ENCODE assay signal across 20 cellular contexts in the genomic region with DNA sequence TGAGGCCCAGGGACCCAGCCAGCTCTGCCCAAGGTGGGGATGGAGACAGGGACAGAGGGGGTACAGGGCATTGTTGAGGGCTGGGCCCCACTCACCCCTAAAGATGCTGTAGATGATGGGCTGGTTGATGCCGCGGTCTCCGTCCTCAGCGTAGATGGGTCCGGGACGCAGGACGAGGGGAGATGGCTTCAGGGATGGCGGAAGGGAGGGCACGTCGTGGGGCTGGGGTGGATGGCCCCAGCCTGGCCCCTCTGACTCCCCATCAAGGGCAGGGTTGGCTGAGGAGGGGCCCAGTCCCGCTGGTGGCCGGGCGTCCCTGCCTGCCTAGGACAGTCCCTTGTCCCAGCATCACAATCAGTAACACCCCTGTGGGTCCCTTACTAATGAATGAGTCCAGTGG. TPM values are rescaled to one million over a fixed set of nuclear protein-coding genes. Genes with fewer than 3 reads are reported as not detected.
DNase-seq lines count a peak whose midpoint lies in the region; ATAC-seq and TF ChIP-seq lines count a peak whose summit lies in the region.
"Had no signal": no experiment of that assay in that cellular context is flagged by ENCODE, and none has a peak within 500 bp of the region (broad histone marks: within the 10 kb centered on the region; RNA-seq: fewer than 3 reads in every experiment).

No MANE protein-coding gene starts in this region.

- H3K4me1 ChIP-seq in IMR-90 (ENCODE audit: control insufficient read depth, insufficient read depth, low read length) = peaks cover 1% of the 10 kb centered on the region; the same call in 1 of the 2 replicates

- H4K8ac ChIP-seq in IMR-90 (ENCODE audit: low read depth in 2 of 2, low read length in 2 of 2) = no peak overlapping the region

- TF ChIP-seq RAD21 in IMR-90 (IDR thresholded peaks at IDR 0.05; ENCODE audit: low read length) = no peak

- no peak overlapping the region for H3K27ac ChIP-seq in IMR-90 (ENCODE audit: insufficient read depth, low read length)
- H3K27ac ChIP-seq: A549, BLaER1 had no signal

- intact Hi-C loops in CD14-positive monocyte (cut with micrococcal nuclease) (no loop called here), IMR-90 (cut with micrococcal nuclease) (no loop called here)

- H3K4me2 ChIP-seq in IMR-90 (ENCODE audit: low read depth, low read length) = no peak overlapping the region
- H3K4me2 ChIP-seq: A549, BLaER1, GM23338 had no signal

- CTCF ChIA-PET in IMR-90 (lab: Yijun Ruan, JAX) = no interaction called here

- no peak overlapping the region for H2BK5ac ChIP-seq in IMR-90 (ENCODE audit: low read depth, low read length, poor library complexity, severe bottlenecking)

- H3K56ac ChIP-seq in IMR-90 (ENCODE audit: extremely low read depth, insufficient read depth, low read length) = no peak overlapping the region

- H3K9me3 ChIP-seq in IMR-90 (ENCODE audit: control insufficient read depth, insufficient read depth, low read length) = no peaks in the 10 kb centered on the region
- H3K9me3 ChIP-seq: A549, BLaER1, Peyer's patch had no signal

- peaks cover 0 to 5% (median 4%) of the 10 kb centered on the region in 3 donors for H3K27me3 Mint-ChIP-seq in CD14-positive monocyte (ENCODE audit: low read depth in 3 of 3)

- ATAC-seq in IMR-90 (ENCODE audit: low read depth) (no peak), HG03175 (IDR thresholded peaks at IDR 0.05; ENCODE audit: unreplicated experiment) (no peak)
- no peak for ATAC-seq in stimulated activated effector memory CD8-positive, alpha-beta T cell treated with anti-CD3 and anti-CD28 coated beads, Interleukin-12 subunit alpha, Interleukin-12 subunit beta, amount 100 ng/mL, for 72 hours
- ATAC-seq: A549; CD8-positive, alpha-beta T cell; GM23338; Right ventricle myocardium inferior had no signal

- 0 out of 2 replicates have a peak, but pooled peaks cover 3% of the 10 kb centered on the region for H3K9me1 ChIP-seq in IMR-90 (ENCODE audit: insufficient read depth, low read length)

- H2BK20ac ChIP-seq in IMR-90 (ENCODE audit: low read depth, low read length) = no peak overlapping the region

- no peaks in the 10 kb centered on the region for H3K27me3 ChIP-seq in IMR-90 (ENCODE audit: control insufficient read depth, insufficient read depth, low read length)
- H3K27me3 ChIP-seq: Peyer's patch had no signal

- DNase-seq in CD14-positive monocyte (ENCODE audit: low spot score) = peak; percentile 38
- no peak for DNase-seq in IMR-90
- no peak for DNase-seq in stimulated activated effector memory CD8-positive, alpha-beta T cell treated with anti-CD3 and anti-CD28 coated beads, Interleukin-12 subunit alpha, Interleukin-12 subunit beta, amount 100 ng/mL, for 72 hours (ENCODE audit: low spot score in 2 of 2)
- DNase-seq: Calu3, DMS53, EL, HCEC 1CT, KG1, NCI-H1105 treated with DMSO at 0.1 percent for 48 hours, NCI-H1694, NCI-H2081 treated with DMSO at 0.1 percent for 48 hours, Peyer's patch had no signal

- H2BK120ac ChIP-seq in IMR-90 (ENCODE audit: low read depth, low read length) = no peak overlapping the region

- no peak overlapping the region for H2BK15ac ChIP-seq in IMR-90 (ENCODE audit: low read depth, low read length)

- H3K4me3 Mint-ChIP-seq in CD14-positive monocyte = no peak overlapping the region
- H3K4me3 Mint-ChIP-seq in stimulated activated effector memory CD8-positive, alpha-beta T cell treated with anti-CD3 and anti-CD28 coated beads, Interleukin-12 subunit alpha, Interleukin-12 subunit beta, amount 100 ng/mL, for 72 hours = no peak overlapping the region
- H3K4me3 Mint-ChIP-seq: CD8-positive, alpha-beta T cell; GM23338 had no signal

- peaks cover 0 to 23% of the 10 kb centered on the region in 2 donors for H3K36me3 Mint-ChIP-seq in CD14-positive monocyte
- H3K36me3 Mint-ChIP-seq in stimulated activated effector memory CD8-positive, alpha-beta T cell treated with anti-CD3 and anti-CD28 coated beads, Interleukin-12 subunit alpha, Interleukin-12 subunit beta, amount 100 ng/mL, for 72 hours = peaks cover 25% of the 10 kb centered on the region
- H3K36me3 Mint-ChIP-seq: CD8-positive, alpha-beta T cell had no signal

- H3K18ac ChIP-seq in IMR-90 (ENCODE audit: low read depth, low read length) = no peak overlapping the region

- peaks cover 3% of the 10 kb centered on the region for H4K20me1 ChIP-seq in IMR-90 (ENCODE audit: insufficient read depth, low read length)

- peak overlapping the region in 2 of 7 donors; percentile 14 to 42 for H3K27ac Mint-ChIP-seq in CD14-positive monocyte
- no peak overlapping the region for H3K27ac Mint-ChIP-seq in stimulated activated effector memory CD8-positive, alpha-beta T cell treated with anti-CD3 and anti-CD28 coated beads, Interleukin-12 subunit alpha, Interleukin-12 subunit beta, amount 100 ng/mL, for 72 hours
- H3K27ac Mint-ChIP-seq: CD8-positive, alpha-beta T cell; GM23338 had no signal

- in situ Hi-C loops in IMR-90 (cut with MboI; ENCODE audit: low sequenced_read_pairs) = no loop called here

- no peak for TF ChIP-seq CTCF in CD14-positive monocyte (IDR thresholded peaks at IDR 0.05)
- TF ChIP-seq CTCF in IMR-90 (conservative IDR thresholded peaks at IDR 0.05; ENCODE audit: low read depth, low read length) = no peak

- 100% methylated on average over 2 of the region's 13 CpGs; no CpG with 5 or more reads in 1 of the 2 experiments for WGBS in IMR-90 (ENCODE audit: extremely low coverage in 2 of 2, insufficient read length in 1 of 2), 2 experiments

- H3K4me3 ChIP-seq in IMR-90 (ENCODE audit: insufficient read depth, low read depth, low read length) = no peak overlapping the region
- H3K4me3 ChIP-seq: A549, BLaER1, GM23338, Peyer's patch had no signal

- H2AK9ac ChIP-seq in IMR-90 (replicated peaks; ENCODE audit: low read depth, low read length, poor library complexity) = peak overlapping the region; percentile 28

- H2AK5ac ChIP-seq in IMR-90 (ENCODE audit: low read depth, low read length) = no peak overlapping the region

- no peak overlapping the region for H3K9ac ChIP-seq in IMR-90 (ENCODE audit: low read depth, low read length)
- H3K9ac ChIP-seq: BLaER1 had no signal

- dilution Hi-C loops in IMR-90 (cut with HindIII; ENCODE audit: low sequenced_read_pairs, unreplicated experiment) = no loop called here

- H3K79me1 ChIP-seq in IMR-90 (ENCODE audit: low read depth in 1 of 2, low read length in 2 of 2) = peaks cover 2 to 23% of the 10 kb centered on the region in 2 experiments; a peak in 2 of 4 replicates

- H3K9me3 Mint-ChIP-seq in CD14-positive monocyte = no peaks in the 10 kb centered on the region
- H3K9me3 Mint-ChIP-seq in stimulated activated effector memory CD8-positive, alpha-beta T cell treated with anti-CD3 and anti-CD28 coated beads, Interleukin-12 subunit alpha, Interleukin-12 subunit beta, amount 100 ng/mL, for 72 hours = no peaks in the 10 kb centered on the region
- H3K9me3 Mint-ChIP-seq: CD8-positive, alpha-beta T cell; GM23338 had no signal

- no peak overlapping the region for H3K23ac ChIP-seq in IMR-90 (ENCODE audit: low read depth, low read length)

- H4K91ac ChIP-seq in IMR-90 (ENCODE audit: insufficient read depth, low read depth, low read length) = no peak overlapping the region

- H4K5ac ChIP-seq in IMR-90 (ENCODE audit: low read depth, low read length) = no peak overlapping the region

- peaks cover 29% of the 10 kb centered on the region for H3K4me1 Mint-ChIP-seq in CD14-positive monocyte
- H3K4me1 Mint-ChIP-seq in stimulated activated effector memory CD8-positive, alpha-beta T cell treated with anti-CD3 and anti-CD28 coated beads, Interleukin-12 subunit alpha, Interleukin-12 subunit beta, amount 100 ng/mL, for 72 hours = peaks cover 17% of the 10 kb centered on the region
- H3K4me1 Mint-ChIP-seq: GM23338 had no signal

- no peak for TF ChIP-seq POLR2A in IMR-90 (IDR thresholded peaks at IDR 0.05; ENCODE audit: low read depth, low read length)

- no TSS peak for BruUV-seq in IMR-90 (replicated peaks; lab: Mats Ljungman, UMichigan)

- H2AFZ ChIP-seq in IMR-90 (replicated peaks; ENCODE audit: low read length, poor library complexity) = peak overlapping the region; percentile 43
- H2AFZ ChIP-seq: GM23338 had no signal

- POLR2A ChIA-PET in IMR-90 (lab: Charles Lee; ENCODE audit: unreplicated experiment) = no interaction called here

- peaks cover 6% of the 10 kb centered on the region; the same call in 1 of the 2 replicates for H3K36me3 ChIP-seq in IMR-90 (ENCODE audit: control insufficient read depth, insufficient read depth, low read length)

- no peak overlapping the region for H3K4ac ChIP-seq in IMR-90 (ENCODE audit: low read depth, low read length)

- no peak overlapping the region for H3K14ac ChIP-seq in IMR-90 (replicated peaks; ENCODE audit: low read depth, low read length)

TF ChIP-seq in IMR-90, 13 proteins besides CTCF, POLR2A, EP300 and RAD21 (continues in another document):
- TF ChIP-seq CEBPB (IDR thresholded peaks at IDR 0.05; ENCODE audit: low read depth, low read length) (no peak), SMC3 (IDR thresholded peaks at IDR 0.05; ENCODE audit: low read depth, low read length) (no peak), MAFK (IDR thresholded peaks at IDR 0.05; ENCODE audit: low read depth, low read length) (no peak), NFE2L2 (IDR thresholded peaks at IDR 0.05; ENCODE audit: low read depth, low read length) (no peak)

RNA-seq across cellular contexts. Expression of a gene that starts 4.5 kb away (rescaled TPM):
- polyA plus RNA-seq in CD14-positive monocyte = 10 to 100 TPM; 38.6 to 42.9 TPM
- total RNA-seq in IMR-90 (2012; rRNA removed) = 1.4 and 1.6 TPM in 2 replicates
- polyA plus RNA-seq in IMR-90 (2012; rRNA removed) = 4.5 and 5.8 TPM in 2 replicates
- 3.0 and 6.5 TPM in 2 replicates for polyA plus RNA-seq in IMR-90 (2012; cell fraction: cytosol; rRNA removed)
- 14.5 and 38.2 TPM in 2 replicates for polyA plus RNA-seq in IMR-90 (2012; cell fraction: nucleus; rRNA removed; ENCODE audit: low replicate concordance)

RNA-seq across cellular contexts. Expression of a gene that starts 4.6 kb away (rescaled TPM):
- under 1 TPM; 0.18 TPM for polyA plus RNA-seq in CD14-positive monocyte
- total RNA-seq in IMR-90 (2012; rRNA removed) = not detected in 2 replicates
- polyA plus RNA-seq in IMR-90 (2012; rRNA removed) = not detected in 2 replicates
- not detected in 2 replicates for polyA plus RNA-seq in IMR-90 (2012; cell fraction: cytosol; rRNA removed)
- polyA plus RNA-seq in IMR-90 (2012; cell fraction: nucleus; rRNA removed; ENCODE audit: low replicate concordance) = not detected in 2 replicates
- total RNA-seq: CD8-positive, alpha-beta T cell; GM23338; Right ventricle myocardium inferior; SK-MEL-5 had no signal
- polyA plus RNA-seq: GM23338 had no signal

RNA-seq across cellular contexts. Expression of a gene that starts 6.8 kb away (rescaled TPM):
- not detected for polyA plus RNA-seq in CD14-positive monocyte
- total RNA-seq in IMR-90 (2012; rRNA removed) = not detected in 2 replicates
- polyA plus RNA-seq in IMR-90 (2012; rRNA removed) = not detected in 2 replicates
- polyA plus RNA-seq in IMR-90 (2012; cell fraction: cytosol; rRNA removed) = not detected in 2 replicates
- not detected in 2 replicates for polyA plus RNA-seq in IMR-90 (2012; cell fraction: nucleus; rRNA removed; ENCODE audit: low replicate concordance)
- total RNA-seq: Calu3; CD8-positive, alpha-beta T cell; GM23338; NCI-H460; Right ventricle myocardium inferior; SK-MEL-5 had no signal
- polyA plus RNA-seq: A549 had no signal

RNA-seq across cellular contexts. Expression of a gene that starts 16.9 kb away (rescaled TPM):
- polyA plus RNA-seq in CD14-positive monocyte (not detected), IMR-90 (2012; rRNA removed) (not detected in 2 replicates)
- not detected in 2 replicates for total RNA-seq in IMR-90 (2012; rRNA removed)
- 0.05 TPM in 1 of 2 replicates, not detected in the other for polyA plus RNA-seq in IMR-90 (2012; cell fraction: cytosol; rRNA removed)
- 0.34 and 1.1 TPM in 2 replicates for polyA plus RNA-seq in IMR-90 (2012; cell fraction: nucleus; rRNA removed; ENCODE audit: low replicate concordance)
- total RNA-seq: SK-MEL-5 had no signal
- polyA plus RNA-seq: A549 had no signal

RNA-seq across cellular contexts. Expression of a gene that starts 43.9 kb away (rescaled TPM):
- polyA plus RNA-seq in CD14-positive monocyte (1 to 10 TPM; 1.3 to 3.3 TPM), IMR-90 (2012; rRNA removed) (17.5 and 23.0 TPM in 2 replicates)
- 10.9 and 12.2 TPM in 2 replicates for total RNA-seq in IMR-90 (2012; rRNA removed)
- 16.8 and 17.0 TPM in 2 replicates for polyA plus RNA-seq in IMR-90 (2012; cell fraction: cytosol; rRNA removed)
- 34.6 and 53.2 TPM in 2 replicates for polyA plus RNA-seq in IMR-90 (2012; cell fraction: nucleus; rRNA removed; ENCODE audit: low replicate concordance)
